Comparison of ENCODE assay signal across 8 cellular contexts in genomic region chr2:114661926-114662670, GRCh38.
DNase-seq lines count a peak whose midpoint lies in the region; ATAC-seq and TF ChIP-seq lines count a peak whose summit lies in the region.

No MANE protein-coding gene starts in this region.

- H3K27ac ChIP-seq in mesodermal cell (ENCODE audit: low read depth, low read length, severe bottlenecking) (no peak overlapping the region), tibial artery (no peak overlapping the region), RWPE1 (no peak overlapping the region)

- intact Hi-C loops in natural killer cell (cut with micrococcal nuclease) = no loop called here
- intact Hi-C loops in tibial artery (cut with DNase I; ENCODE audit: low total_unique reads) = no loop called here

- peaks cover 0 to 6% of the 10 kb centered on the region in 2 donors for H3K27me3 Mint-ChIP-seq in natural killer cell (ENCODE audit: low read depth in 2 of 2)
- H3K27me3 Mint-ChIP-seq in natural killer cell treated with Interleukin-12 subunit alpha and Interleukin-12 subunit beta and Interleukin-15 and Interleukin-18, amount 100 ng/mL, for 72 hours = peaks cover 0 to 11% of the 10 kb centered on the region in 2 donors

- H3K4me3 Mint-ChIP-seq in natural killer cell = peak overlapping the region; percentile 70
- H3K4me3 Mint-ChIP-seq in natural killer cell treated with Interleukin-12 subunit alpha and Interleukin-12 subunit beta and Interleukin-15 and Interleukin-18, amount 100 ng/mL, for 72 hours = no peak overlapping the region

- WGBS in mesodermal cell (ENCODE audit: insufficient coverage in 2 of 2), 2 experiments = 62 to 72% methylated on average over 53 to 56 of the region's 60 CpGs

- H3K9me3 Mint-ChIP-seq in natural killer cell = peaks cover 5 to 7% of the 10 kb centered on the region in 2 donors
- peaks cover 7% of the 10 kb centered on the region for H3K9me3 Mint-ChIP-seq in natural killer cell treated with Interleukin-12 subunit alpha and Interleukin-12 subunit beta and Interleukin-15 and Interleukin-18, amount 100 ng/mL, for 72 hours

- POLR2A ChIA-PET in RWPE1 (lab: Yijun Ruan, JAX; ENCODE audit: low non-redundant PET) = no interaction called here

- no peaks in the 10 kb centered on the region for H3K4me1 ChIP-seq in mesodermal cell (ENCODE audit: control insufficient read depth, insufficient read depth, low read length, poor library complexity, severe bottlenecking)
- peaks cover 0 to 4% (median 2%) of the 10 kb centered on the region in 4 donors for H3K4me1 ChIP-seq in tibial artery

- no peaks in the 10 kb centered on the region for H3K36me3 Mint-ChIP-seq in natural killer cell
- H3K36me3 Mint-ChIP-seq in natural killer cell treated with Interleukin-12 subunit alpha and Interleukin-12 subunit beta and Interleukin-15 and Interleukin-18, amount 100 ng/mL, for 72 hours = no peaks in the 10 kb centered on the region

- H3K4me3 ChIP-seq in choroid plexus epithelial cell (ENCODE audit: low read depth, low read length) (peak overlapping the region; percentile 25), mesodermal cell (ENCODE audit: extremely low read depth, insufficient read depth, low read length, poor library complexity, severe bottlenecking) (peak overlapping the region; percentile 29), tibial artery (peak overlapping the region; percentile 52 to 58)

- TF ChIP-seq CTCF in natural killer cell (IDR thresholded peaks at IDR 0.05) (no peak), choroid plexus epithelial cell (conservative IDR thresholded peaks at IDR 0.05; ENCODE audit: low read depth, low read length) (no peak), tibial artery (IDR thresholded peaks at IDR 0.05) (no peak), RWPE1 (conservative IDR thresholded peaks at IDR 0.05; ENCODE audit: low read depth) (no peak)

- H3K36me3 ChIP-seq in mesodermal cell (ENCODE audit: control insufficient read depth, insufficient read depth, low read length) (no peaks in the 10 kb centered on the region), tibial artery (no peaks in the 10 kb centered on the region)

- H3K4me1 Mint-ChIP-seq in natural killer cell = peaks cover 0 to 5% of the 10 kb centered on the region in 2 donors
- H3K4me1 Mint-ChIP-seq in natural killer cell treated with Interleukin-12 subunit alpha and Interleukin-12 subunit beta and Interleukin-15 and Interleukin-18, amount 100 ng/mL, for 72 hours (ENCODE audit: low read depth in 2 of 2) = no peaks in the 10 kb centered on the region

- DNase-seq in natural killer cell = no peak
- no peak for DNase-seq in natural killer cell treated with Interleukin-12 subunit alpha and Interleukin-12 subunit beta and Interleukin-15 and Interleukin-18, amount 100 ng/mL, for 72 hours (ENCODE audit: low spot score)
- DNase-seq in choroid plexus epithelial cell (ENCODE audit: low read depth) = no peak
- peak in 1 of 2 donors; percentile 63 for DNase-seq in tibial artery
- DNase-seq in NCI-H2107 (lab: John Stamatoyannopoulos, UW) = no peak
- DNase-seq in RWPE1 (ENCODE audit: low spot score) = no peak

- CTCF ChIA-PET in RWPE1 (lab: Yijun Ruan, JAX) = no interaction called here

- ATAC-seq in natural killer cell (no peak), GM18868 (IDR thresholded peaks at IDR 0.05; ENCODE audit: unreplicated experiment) (no peak)
- ATAC-seq in natural killer cell treated with Interleukin-12 subunit alpha and Interleukin-12 subunit beta and Interleukin-15 and Interleukin-18, amount 100 ng/mL, for 72 hours = no peak

- H3K9me3 ChIP-seq in mesodermal cell (ENCODE audit: control insufficient read depth, low read length) = no peaks in the 10 kb centered on the region
- H3K9me3 ChIP-seq in tibial artery = no peaks in the 10 kb centered on the region

- H3K27me3 ChIP-seq in tibial artery = no peaks in the 10 kb centered on the region

- H3K27ac Mint-ChIP-seq in natural killer cell = no peak overlapping the region
- H3K27ac Mint-ChIP-seq in natural killer cell treated with Interleukin-12 subunit alpha and Interleukin-12 subunit beta and Interleukin-15 and Interleukin-18, amount 100 ng/mL, for 72 hours = no peak overlapping the region
